38 cellular contexts compared by ENCODE assay signal in genomic region chr5:7053125-7053524, GRCh38.
"Had no signal": no experiment of that assay in that cellular context is flagged by ENCODE, and none has a peak within 500 bp of the region (broad histone marks: within the 10 kb centered on the region; RNA-seq: fewer than 3 reads in every experiment).

No MANE protein-coding gene starts in this region.

- H3K27me3 ChIP-seq: adrenal gland, ascending aorta, body of pancreas, brain microvascular endothelial cell, breast epithelium, cardiac muscle cell had no signal

- H3K4me3 ChIP-seq: adrenal gland, ascending aorta, body of pancreas, breast epithelium, cardiac muscle cell had no signal

- ATAC-seq: activated naive CD4-positive, alpha-beta T cell treated with anti-CD3 and anti-CD28 coated beads, Interleukin-2, amount 50 U/mL, for 72 hours; activated naive CD8-positive, alpha-beta T cell treated with anti-CD3 and anti-CD28 coated beads, Interleukin-2, amount 50 U/mL, for 24 hours; activated T-cell treated with anti-CD3 and anti-CD28 coated beads, Interleukin-2, amount 50 U/mL, for 4 hours; activated T-cell treated with anti-CD3 and anti-CD28 coated beads, Interleukin-2, amount 50 U/mL, for 72 hours; activated T-helper 17 cell treated with anti-CD3 and anti-CD28 coated beads, Interleukin-2, amount 50 U/mL, for 72 hours; body of pancreas had no signal

- H3K36me3 ChIP-seq: adrenal gland, ascending aorta, brain microvascular endothelial cell, breast epithelium, cardiac muscle cell had no signal

- H3K36me3 Mint-ChIP-seq: activated naive CD4-positive, alpha-beta T cell treated with anti-CD3 and anti-CD28 coated beads, Interleukin-2, amount 10 ng/mL, durations not matched to agents 7 days and 5 days; activated naive CD4-positive, alpha-beta T cell treated with anti-CD3 and anti-CD28 coated beads, Interleukin-2, amount 50 U/mL, for 24 hours; activated naive CD8-positive, alpha-beta T cell; activated naive CD8-positive, alpha-beta T cell treated with anti-CD3 and anti-CD28 coated beads for 36 hours; activated naive CD8-positive, alpha-beta T cell treated with anti-CD3 and anti-CD28 coated beads, Interleukin-2, amount 10 ng/mL, durations not matched to agents 7 days and 5 days; brain had no signal

- H3K4me1 Mint-ChIP-seq: activated naive CD4-positive, alpha-beta T cell treated with anti-CD3 and anti-CD28 coated beads, Interleukin-2, amount 10 ng/mL, durations not matched to agents 7 days and 5 days; activated naive CD4-positive, alpha-beta T cell treated with anti-CD3 and anti-CD28 coated beads, Interleukin-2, amount 50 U/mL, for 24 hours; activated naive CD8-positive, alpha-beta T cell treated with anti-CD3 and anti-CD28 coated beads for 36 hours; activated naive CD8-positive, alpha-beta T cell treated with anti-CD3 and anti-CD28 coated beads, Interleukin-2, amount 10 ng/mL, durations not matched to agents 7 days and 5 days; activated naive CD8-positive, alpha-beta T cell treated with anti-CD3 and anti-CD28 coated beads, Interleukin-2, amount 50 U/mL, for 24 hours; activated T-helper 17 cell treated with anti-CD3 and anti-CD28 coated beads, Interleukin-2, amount 50 U/mL, for 72 hours; brain; central memory CD8-positive, alpha-beta T cell had no signal

- H3K9me3 Mint-ChIP-seq: activated naive CD4-positive, alpha-beta T cell treated with anti-CD3 and anti-CD28 coated beads for 36 hours; activated naive CD4-positive, alpha-beta T cell treated with anti-CD3 and anti-CD28 coated beads, Interleukin-2, amount 50 U/mL, for 24 hours; activated naive CD8-positive, alpha-beta T cell treated with anti-CD3 and anti-CD28 coated beads, Interleukin-2, amount 10 ng/mL, durations not matched to agents 7 days and 5 days; activated naive CD8-positive, alpha-beta T cell treated with anti-CD3 and anti-CD28 coated beads, Interleukin-2, amount 50 U/mL, for 24 hours; activated T-cell treated with anti-CD3 and anti-CD28 coated beads, Interleukin-2, amount 50 U/mL, for 24 hours; activated T-helper 17 cell treated with anti-CD3 and anti-CD28 coated beads, Interleukin-2, amount 50 U/mL, for 72 hours had no signal

- H3K27ac Mint-ChIP-seq: activated naive CD4-positive, alpha-beta T cell treated with anti-CD3 and anti-CD28 coated beads for 36 hours; activated naive CD4-positive, alpha-beta T cell treated with anti-CD3 and anti-CD28 coated beads, Interleukin-2, amount 10 ng/mL, durations not matched to agents 7 days and 5 days; activated naive CD4-positive, alpha-beta T cell treated with anti-CD3 and anti-CD28 coated beads, Interleukin-2, amount 50 U/mL, for 24 hours; activated naive CD8-positive, alpha-beta T cell; activated naive CD8-positive, alpha-beta T cell treated with anti-CD3 and anti-CD28 coated beads for 36 hours; activated naive CD8-positive, alpha-beta T cell treated with anti-CD3 and anti-CD28 coated beads, Interleukin-2, amount 10 ng/mL, durations not matched to agents 7 days and 5 days; activated naive CD8-positive, alpha-beta T cell treated with anti-CD3 and anti-CD28 coated beads, Interleukin-2, amount 50 U/mL, for 24 hours; activated T-cell treated with anti-CD3 and anti-CD28 coated beads, Interleukin-2, amount 50 U/mL, for 24 hours; activated T-cell treated with anti-CD3 and anti-CD28 coated beads, Interleukin-2, amount 50 U/mL, for 72 hours; activated T-helper 1 cell treated with anti-CD3 and anti-CD28 coated beads, Interleukin-12 subunit alpha, Interleukin-12 subunit beta, Interleukin-2, Interleukin-4 antibody, amounts not matched to agents 30 ng/mL and 10 ng/mL and 1 ng/mL, durations not matched to agents 14 hours and 24 hours and 36 hours; activated T-helper 17 cell treated with anti-CD3 and anti-CD28 coated beads, Interleukin-2, amount 50 U/mL, for 72 hours; activated T-helper 2 cell treated with anti-CD3 and anti-CD28 coated beads, Interferon-gamma antibody, Interleukin-2, Interleukin-4, amounts not matched to agents 10 μg/mL and 5 μg/mL and 100 μg/mL, durations not matched to agents 14 hours and 24 hours and 36 hours; brain had no signal

- H3K4me3 Mint-ChIP-seq: activated naive CD4-positive, alpha-beta T cell treated with anti-CD3 and anti-CD28 coated beads for 36 hours; activated naive CD4-positive, alpha-beta T cell treated with anti-CD3 and anti-CD28 coated beads, Interleukin-2, amount 10 ng/mL, durations not matched to agents 7 days and 5 days; activated naive CD4-positive, alpha-beta T cell treated with anti-CD3 and anti-CD28 coated beads, Interleukin-2, amount 50 U/mL, for 24 hours; activated naive CD8-positive, alpha-beta T cell; activated naive CD8-positive, alpha-beta T cell treated with anti-CD3 and anti-CD28 coated beads for 36 hours; activated naive CD8-positive, alpha-beta T cell treated with anti-CD3 and anti-CD28 coated beads, Interleukin-2, amount 10 ng/mL, durations not matched to agents 7 days and 5 days; activated naive CD8-positive, alpha-beta T cell treated with anti-CD3 and anti-CD28 coated beads, Interleukin-2, amount 50 U/mL, for 24 hours; activated T-cell treated with anti-CD3 and anti-CD28 coated beads, Interleukin-2, amount 50 U/mL, for 24 hours; activated T-cell treated with anti-CD3 and anti-CD28 coated beads, Interleukin-2, amount 50 U/mL, for 4 hours; activated T-cell treated with anti-CD3 and anti-CD28 coated beads, Interleukin-2, amount 50 U/mL, for 72 hours; activated T-helper 1 cell treated with anti-CD3 and anti-CD28 coated beads, Interleukin-12 subunit alpha, Interleukin-12 subunit beta, Interleukin-2, Interleukin-4 antibody, amounts not matched to agents 30 ng/mL and 10 ng/mL and 1 ng/mL, durations not matched to agents 14 hours and 24 hours and 36 hours; activated T-helper 17 cell treated with anti-CD3 and anti-CD28 coated beads, Interleukin-2, amount 50 U/mL, for 72 hours; brain; central memory CD8-positive, alpha-beta T cell had no signal

- H3K9me3 ChIP-seq: adrenal gland, ascending aorta, body of pancreas, breast epithelium had no signal

- FAIRE-seq: astrocyte, bronchial epithelial cell had no signal

- H3K27me3 Mint-ChIP-seq: activated naive CD4-positive, alpha-beta T cell treated with anti-CD3 and anti-CD28 coated beads, Interleukin-2, amount 10 ng/mL, durations not matched to agents 7 days and 5 days; activated naive CD4-positive, alpha-beta T cell treated with anti-CD3 and anti-CD28 coated beads, Interleukin-2, amount 50 U/mL, for 24 hours; activated naive CD8-positive, alpha-beta T cell treated with anti-CD3 and anti-CD28 coated beads for 36 hours; activated naive CD8-positive, alpha-beta T cell treated with anti-CD3 and anti-CD28 coated beads, Interleukin-2, amount 50 U/mL, for 24 hours; activated T-cell treated with anti-CD3 and anti-CD28 coated beads, Interleukin-2, amount 50 U/mL, for 24 hours; activated T-helper 17 cell treated with anti-CD3 and anti-CD28 coated beads, Interleukin-2, amount 50 U/mL, for 72 hours; brain; central memory CD8-positive, alpha-beta T cell had no signal

- H3K27ac ChIP-seq: adrenal gland, ascending aorta, body of pancreas, brain microvascular endothelial cell, breast epithelium, cardiac muscle cell had no signal

- DNase-seq: activated effector memory CD4-positive, alpha-beta T cell treated with anti-CD3 and anti-CD28 coated beads, Interleukin-2, amount 50 U/mL, for 16 hours; activated effector memory CD4-positive, alpha-beta T cell treated with Interleukin-2 at 50 U/mL for 16 hours; activated gamma-delta T cell; activated gamma-delta T cell treated with Interleukin-2 at 50 U/mL for 16 hours; activated naive CD4-positive, alpha-beta T cell; activated naive CD4-positive, alpha-beta T cell treated with anti-CD3 and anti-CD28 coated beads for 36 hours; activated naive CD4-positive, alpha-beta T cell treated with anti-CD3 and anti-CD28 coated beads, Interleukin-2, amount 10 ng/mL, durations not matched to agents 7 days and 5 days; activated naive CD4-positive, alpha-beta T cell treated with anti-CD3 and anti-CD28 coated beads, Interleukin-2, amount 50 U/mL, for 16 hours; activated naive CD4-positive, alpha-beta T cell treated with Interleukin-2 at 50 U/mL for 16 hours; activated naive CD8-positive, alpha-beta T cell treated with anti-CD3 and anti-CD28 coated beads for 36 hours; activated naive CD8-positive, alpha-beta T cell treated with anti-CD3 and anti-CD28 coated beads, Interleukin-2, amount 10 ng/mL, durations not matched to agents 7 days and 5 days; activated naive CD8-positive, alpha-beta T cell treated with anti-CD3 and anti-CD28 coated beads, Interleukin-2, amount 50 U/mL, for 24 hours; activated T-cell treated with anti-CD3 and anti-CD28 coated beads, Interleukin-2, amount 50 U/mL, for 24 hours; activated T-cell treated with anti-CD3 and anti-CD28 coated beads, Interleukin-2, amount 50 U/mL, for 4 hours; activated T-cell treated with anti-CD3 and anti-CD28 coated beads, Interleukin-2, amount 50 U/mL, for 48 hours; activated T-cell treated with anti-CD3 and anti-CD28 coated beads, Interleukin-2, amount 50 U/mL, for 72 hours; adrenal gland; amniotic stem cell; amygdala; aorta; body of pancreas; brain microvascular endothelial cell; caudate nucleus; central memory CD4-positive, alpha-beta T cell; cerebellar nuclear complex had no signal

- H3K4me1 ChIP-seq: adrenal gland, ascending aorta, breast epithelium had no signal
